ENCODE assay signal across 8 cellular contexts in genomic region chr13:30307194-30307965, GRCh38. TPM values are rescaled to one million over a fixed set of nuclear protein-coding genes. Genes with fewer than 3 reads are reported as not detected.
DNase-seq lines count a peak whose midpoint lies in the region; ATAC-seq and TF ChIP-seq lines count a peak whose summit lies in the region.

KATNAL1 (minus strand) TSS chr13:30307551; CDS start chr13:30283777, 23,774 bp downstream.

- H3K4me3 ChIP-seq in Caco-2 (ENCODE audit: low read depth, low read length) = peak within 1 kb of the TSS; percentile 82

- peak within 1 kb of the TSS; percentile 51 for H3K27ac Mint-ChIP-seq in Caco-2 (ENCODE audit: unreplicated experiment)

- peak within 1 kb of the TSS; percentile 77 for H3K4me3 Mint-ChIP-seq in Caco-2 (ENCODE audit: unreplicated experiment)

- H3K36me3 Mint-ChIP-seq in Caco-2 (ENCODE audit: insufficient read depth, unreplicated experiment) = no peaks in the 10 kb centered on the region

- BruUV-seq in Caco-2 (replicated peaks; lab: Mats Ljungman, UMichigan) = no TSS peak

- no peaks in the 10 kb centered on the region for H3K4me1 Mint-ChIP-seq in Caco-2 (ENCODE audit: low read depth, unreplicated experiment)

- DNase-seq in Caco-2 = peak; percentile 73 to 77
- DNase-seq in HPDE6-E6E7 (ENCODE audit: extremely low spot score) = peak; percentile 5
- DNase-seq in NOMO-1 treated with dmso at 0.1 percent for 144 hours (lab: John Stamatoyannopoulos, UW; ENCODE audit: unreplicated experiment) = peak; percentile 64
- DNase-seq in activated CD8-positive, alpha-beta memory T cell treated with anti-CD3 and anti-CD28 coated beads, Interleukin-2, amount 50 U/mL, for 48 hours = peak; percentile 86
- DNase-seq in epithelial cell of prostate (ENCODE audit: low read depth, low spot score) = no peak
- DNase-seq in mucosa of gallbladder (ENCODE audit: low spot score) = peak; percentile 62
- peak; percentile 68 for DNase-seq in stimulated activated CD8-positive, alpha-beta memory T cell treated with anti-CD3 and anti-CD28 coated beads, Interleukin-4, amount 100 ng/mL, for 24 hours (ENCODE audit: low read depth)

- no peaks in the 10 kb centered on the region for H3K36me3 ChIP-seq in Caco-2 (ENCODE audit: control insufficient read depth, insufficient read depth, low read length)

- no peaks in the 10 kb centered on the region; the same call in 1 of the 2 replicates for H3K9me3 ChIP-seq in Caco-2

- H3K27me3 Mint-ChIP-seq in Caco-2 (ENCODE audit: insufficient read depth, unreplicated experiment) = peaks cover 6% of the 10 kb centered on the region

- no peaks in the 10 kb centered on the region for H3K27me3 ChIP-seq in Caco-2 (replicated peaks; ENCODE audit: control insufficient read depth, insufficient read depth, low read length)

- POLR2A ChIA-PET in Caco-2 (lab: Charles Lee) = interaction anchor here (0.6 kb wide), 1 partner anchor 148 kb away, joined by 5 read pairs; no protein-coding TSS in a partner anchor

- no peak for TF ChIP-seq CTCF in Caco-2 (IDR thresholded peaks at IDR 0.05; ENCODE audit: insufficient read depth in 1 of 2, low read depth in 1 of 2, low read length in 1 of 2, severe bottlenecking in 1 of 2, unreplicated experiment in 1 of 2)

- 0 out of 2 replicates have a peak, but pooled peaks cover 5% of the 10 kb centered on the region for H3K4me1 ChIP-seq in Caco-2

- H3K27ac ChIP-seq in epithelial cell of prostate = peak within 1 kb of the TSS; percentile 44

- no peaks in the 10 kb centered on the region for H3K9me3 Mint-ChIP-seq in Caco-2 (ENCODE audit: unreplicated experiment)

- intact Hi-C loops in Caco-2 (cut with micrococcal nuclease; ENCODE audit: unreplicated experiment) = loop anchor here (5.0 to 10.0 kb wide), 3 partner anchors 157 to 365 kb away; partner anchors contain the start of gene HMGB1

- ATAC-seq in GM19463 (IDR thresholded peaks at IDR 0.05; ENCODE audit: unreplicated experiment) = peak; percentile 54

- CTCF ChIA-PET in Caco-2 (lab: Charles Lee) = no interaction called here

RNA-seq across cellular contexts. Expression of gene KATNAL1, which starts in this region (rescaled TPM):
- total RNA-seq in Caco-2 (2022) (4.0 and 8.1 TPM in 2 replicates), mucosa of gallbladder (16.4 TPM)
